22 cellular contexts compared by ENCODE assay signal in the genomic region with DNA sequence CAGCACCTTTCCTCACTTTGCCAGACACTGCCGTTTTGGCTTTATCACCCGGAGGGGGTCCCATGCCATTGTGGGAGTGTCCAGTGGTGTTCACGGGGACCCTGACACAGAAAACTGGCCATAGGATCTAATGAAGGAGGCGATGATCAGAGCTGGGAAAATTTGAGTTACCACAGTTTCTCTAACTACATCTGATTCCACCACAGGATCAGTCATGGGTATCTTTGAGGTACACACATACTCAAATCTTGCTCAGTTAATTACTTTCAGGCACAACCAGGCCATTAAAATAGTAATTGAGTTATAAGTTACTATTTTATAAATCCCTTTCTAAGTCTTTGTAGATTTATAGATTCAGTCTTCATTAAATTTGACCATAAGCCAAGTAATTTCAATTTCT.
A peak's percentile ranks its signal among the peaks of the same experiment; 100 is the strongest.
DNase-seq lines count a peak whose midpoint lies in the region; ATAC-seq and TF ChIP-seq lines count a peak whose summit lies in the region.
"Had no signal": no experiment of that assay in that cellular context is flagged by ENCODE, and none has a peak within 500 bp of the region (broad histone marks: within the 10 kb centered on the region; RNA-seq: fewer than 3 reads in every experiment).

No MANE protein-coding gene starts in this region.

- peaks cover 0 to 21% (median 19%) of the 10 kb centered on the region in 4 donors for H3K4me1 ChIP-seq in esophagus muscularis mucosa
- H3K4me1 ChIP-seq: right atrium auricular region, vagina had no signal

- H3K9me3 ChIP-seq in esophagus muscularis mucosa = peaks cover 0 to 7% (median 0%) of the 10 kb centered on the region in 4 donors
- H3K9me3 ChIP-seq: right atrium auricular region, vagina had no signal

- TF ChIP-seq CTCF in nephron (IDR thresholded peaks at IDR 0.05; ENCODE audit: unreplicated experiment in 3 of 3) (no peak), omental fat pad (IDR thresholded peaks at IDR 0.05) (no peak), esophagus muscularis mucosa (IDR thresholded peaks at IDR 0.05) (no peak)

- peak; percentile 82 for ATAC-seq in GM18519 (IDR thresholded peaks at IDR 0.05; ENCODE audit: low FRiP score, unreplicated experiment)
- peak; percentile 51 for ATAC-seq in GM21619 (IDR thresholded peaks at IDR 0.05; ENCODE audit: unreplicated experiment)
- peak; percentile 51 for ATAC-seq in HG03159 (IDR thresholded peaks at IDR 0.05; ENCODE audit: unreplicated experiment)
- ATAC-seq in omental fat pad (ENCODE audit: low FRiP score) = no peak
- ATAC-seq: left colon, Right ventricle myocardium inferior, T-cell had no signal

- no peaks in the 10 kb centered on the region for H3K27me3 ChIP-seq in esophagus muscularis mucosa
- H3K27me3 ChIP-seq: brain microvascular endothelial cell, right atrium auricular region, vagina had no signal

- DNase-seq in omental fat pad (ENCODE audit: low spot score) = no peak
- DNase-seq in esophagus muscularis mucosa (ENCODE audit: extremely low spot score) = no peak
- no peak for DNase-seq in GDM1 (lab: John Stamatoyannopoulos, UW)
- no peak for DNase-seq in posterior vena cava (ENCODE audit: low spot score)
- DNase-seq: activated CD4-positive, alpha-beta memory T cell treated with anti-CD3 and anti-CD28 coated beads, Interleukin-2, amount 10 ng/mL, durations not matched to agents 7 days and 5 days; activated T-cell treated with anti-CD3 and anti-CD28 coated beads, Interleukin-2, amount 50 U/mL, for 24 hours; brain microvascular endothelial cell; left colon; MM.1S; NCI-H187; NCI-H226; T-cell had no signal

- WGBS in esophagus muscularis mucosa = 90% methylated on average over 4 of the region's 4 CpGs

- no peak overlapping the region for H3K27ac ChIP-seq in esophagus muscularis mucosa (replicated peaks in 1 of 4)
- H3K27ac ChIP-seq: brain microvascular endothelial cell, epithelial cell of prostate, right atrium auricular region, vagina had no signal

- TF ChIP-seq EP300 in esophagus muscularis mucosa (IDR thresholded peaks at IDR 0.05) = no peak

- H3K4me3 Mint-ChIP-seq in nephron = no peak overlapping the region
- H3K4me3 Mint-ChIP-seq: activated CD4-positive, alpha-beta memory T cell treated with anti-CD3 and anti-CD28 coated beads, Interleukin-2, amount 10 ng/mL, durations not matched to agents 7 days and 5 days; activated naive CD8-positive, alpha-beta T cell; activated T-cell treated with anti-CD3 and anti-CD28 coated beads, Interleukin-2, amount 50 U/mL, for 24 hours; dendritic cell treated with granulocyte-macrophage colony-stimulating factor and Interleukin-4, amounts not matched to agents 40 ng/mL and 50 ng/mL, for 4 days; T-cell had no signal

- H3K27ac Mint-ChIP-seq in nephron = peak overlapping the region; percentile 93 to 96 (median 95)
- H3K27ac Mint-ChIP-seq: activated CD4-positive, alpha-beta memory T cell treated with anti-CD3 and anti-CD28 coated beads, Interleukin-2, amount 10 ng/mL, durations not matched to agents 7 days and 5 days; activated naive CD8-positive, alpha-beta T cell; activated T-cell treated with anti-CD3 and anti-CD28 coated beads, Interleukin-2, amount 50 U/mL, for 24 hours; dendritic cell treated with granulocyte-macrophage colony-stimulating factor and Interleukin-4, amounts not matched to agents 40 ng/mL and 50 ng/mL, for 4 days; T-cell had no signal

- no peak for TF ChIP-seq POLR2A in esophagus muscularis mucosa (IDR thresholded peaks at IDR 0.05; ENCODE audit: low read depth)

- H3K36me3 Mint-ChIP-seq in nephron (ENCODE audit: low read depth) = peaks cover 35% of the 10 kb centered on the region
- H3K36me3 Mint-ChIP-seq: activated naive CD8-positive, alpha-beta T cell; T-cell had no signal

- peaks cover 34% of the 10 kb centered on the region for H3K4me1 Mint-ChIP-seq in nephron
- H3K4me1 Mint-ChIP-seq: activated CD4-positive, alpha-beta memory T cell treated with anti-CD3 and anti-CD28 coated beads, Interleukin-2, amount 10 ng/mL, durations not matched to agents 7 days and 5 days; T-cell had no signal

- intact Hi-C loops in esophagus muscularis mucosa (cut with DNase I) (no loop called here), posterior vena cava (cut with DNase I) (no loop called here)

- H3K27me3 Mint-ChIP-seq in nephron (ENCODE audit: low read depth) = no peaks in the 10 kb centered on the region
- H3K27me3 Mint-ChIP-seq: activated CD4-positive, alpha-beta memory T cell treated with anti-CD3 and anti-CD28 coated beads, Interleukin-2, amount 10 ng/mL, durations not matched to agents 7 days and 5 days; activated T-cell treated with anti-CD3 and anti-CD28 coated beads, Interleukin-2, amount 50 U/mL, for 24 hours; dendritic cell treated with granulocyte-macrophage colony-stimulating factor and Interleukin-4, amounts not matched to agents 40 ng/mL and 50 ng/mL, for 4 days; T-cell had no signal

- no peaks in the 10 kb centered on the region for H3K36me3 ChIP-seq in esophagus muscularis mucosa
- H3K36me3 ChIP-seq: brain microvascular endothelial cell, right atrium auricular region, vagina had no signal

- no peak overlapping the region for H3K4me3 ChIP-seq in esophagus muscularis mucosa
- H3K4me3 ChIP-seq: right atrium auricular region, vagina had no signal

- H3K9me3 Mint-ChIP-seq in nephron = peaks cover 6% of the 10 kb centered on the region
- H3K9me3 Mint-ChIP-seq: activated T-cell treated with anti-CD3 and anti-CD28 coated beads, Interleukin-2, amount 50 U/mL, for 24 hours; dendritic cell treated with granulocyte-macrophage colony-stimulating factor and Interleukin-4, amounts not matched to agents 40 ng/mL and 50 ng/mL, for 4 days had no signal
